In genomic region chr4:6710282-6710681, GRCh38 we compare ENCODE assay signal across 8 cellular contexts. TPM values are rescaled to one million over a fixed set of nuclear protein-coding genes. Genes with fewer than 3 reads are reported as not detected.
DNase-seq lines count a peak whose midpoint lies in the region; ATAC-seq, FAIRE-seq and TF ChIP-seq lines count a peak whose summit lies in the region.

No MANE protein-coding gene starts in this region.

- no peak overlapping the region for H2BK5ac ChIP-seq in H1 (ENCODE audit: low read depth, low read length)

- TF ChIP-seq RAD21 in H1 (IDR thresholded peaks at IDR 0.05 in 1 of 2, conservative IDR thresholded peaks at IDR 0.05 in 1 of 2; ENCODE audit: low read depth in 2 of 2, low read length in 2 of 2) = no peak

- no peaks in the 10 kb centered on the region; the same call in 1 of the 2 replicates for H3K36me3 ChIP-seq in MM.1S (replicated peaks; ENCODE audit: insufficient read depth, low read length)
- peaks cover 0 to 17% (median 0%) of the 10 kb centered on the region in 4 experiments; a peak in 2 of 8 replicates for H3K36me3 ChIP-seq in H1 (ENCODE audit: control insufficient read depth in 2 of 4, insufficient read depth in 4 of 4, low read length in 3 of 4)

- CTCF ChIA-PET in GM10248 (lab: Yijun Ruan, JAX) = interaction anchor here (0.9 to 2.9 kb wide), 4 partner anchors 10 to 392 kb away, joined by 3 to 12 read pairs (median 6); no protein-coding TSS in a partner anchor
- CTCF ChIA-PET in H1 (lab: Charles Lee; ENCODE audit: partially characterized antibody) = interaction anchor here (1.0 to 1.7 kb wide), 3 partner anchors 16 to 163 kb away, joined by 3 to 6 read pairs (median 4); partner anchors contain the start of gene S100P

- peak overlapping the region; percentile 12; the same call in 1 of the 2 replicates for H3K9ac ChIP-seq in MM.1S (ENCODE audit: low read length)
- peak overlapping the region in 3 of 4 experiments; percentile 4 to 81 (median 9); a peak in 3 of 7 replicates for H3K9ac ChIP-seq in H1 (replicated peaks in 1 of 4; ENCODE audit: extremely low read depth in 1 of 4, low read depth in 3 of 4, low read length in 3 of 4)

- no peak overlapping the region for H2BK15ac ChIP-seq in H1 (ENCODE audit: low read length)

- H3K14ac ChIP-seq in H1 (ENCODE audit: insufficient read length) = no peak overlapping the region

- POLR2A ChIA-PET in GM10248 (lab: Yijun Ruan, JAX) = interaction anchor here (1.1 kb wide), 1 partner anchor 36 kb away, joined by 3 read pairs; no protein-coding TSS in a partner anchor
- POLR2A ChIA-PET in H1 (lab: Charles Lee; ENCODE audit: partially characterized antibody) = interaction anchor here (0.7 to 1.3 kb wide), 3 partner anchors 22 to 580 kb away, joined by 3 read pairs; a partner anchor contains a TSS

- no peak overlapping the region for H3K4ac ChIP-seq in H1 (replicated peaks; ENCODE audit: insufficient read length, low read depth, low read length)

- H3K4me2 ChIP-seq in MM.1S (ENCODE audit: low read depth, low read length) = peak overlapping the region; percentile 82
- peak overlapping the region; percentile 96 to 97 for H3K4me2 ChIP-seq in H1 (ENCODE audit: insufficient read depth in 1 of 2, low read depth in 2 of 2, low read length in 2 of 2)

- WGBS in H1 (ENCODE audit: extremely low coverage in 1 of 2, insufficient coverage in 1 of 2, insufficient read length in 1 of 2, insufficient replicate concordance in 2 of 2, low coverage in 1 of 2, low lambda C conversion rate in 2 of 2, missing lambda C conversion rate in 1 of 2), 2 experiments = 16% methylated on average over 6 of the region's 6 CpGs; no CpG with 5 or more reads in 1 of the 2 experiments

- H3K4me1 ChIP-seq in MM.1S (ENCODE audit: low read length) (peaks cover 13% of the 10 kb centered on the region; the same call in 1 of the 2 replicates), H1 (replicated peaks in 1 of 4; ENCODE audit: control insufficient read depth in 3 of 4, insufficient read depth in 4 of 4, low read length in 3 of 4) (peaks cover 0 to 18% (median 5%) of the 10 kb centered on the region in 4 experiments; a peak in 5 of 7 replicates)

- FAIRE-seq in H1 (lab: Jason Lieb, UNC) = no peak

- no peak overlapping the region; the same call in 1 of the 2 replicates for H2AK5ac ChIP-seq in H1 (ENCODE audit: low read depth, low read length)

- H3K27me3 ChIP-seq in MM.1S (replicated peaks; ENCODE audit: insufficient read depth, low read length) (peaks cover 31% of the 10 kb centered on the region), H1 (replicated peaks in 1 of 4; ENCODE audit: control insufficient read depth in 3 of 4, extremely low read depth in 1 of 4, insufficient read depth in 3 of 4, low read length in 3 of 4) (no peaks in the 10 kb centered on the region; a peak in 3 of 7 replicates)

- DNase-seq in GM10248 (ENCODE audit: extremely low spot score) = peak; percentile 10
- no peak for DNase-seq in MM.1S
- no peak for DNase-seq in H1 (ENCODE audit: low read depth in 1 of 2, low spot score in 2 of 2)
- no peak for DNase-seq in omental fat pad (ENCODE audit: low spot score)
- DNase-seq in NCI-H446 treated with DMSO at 0.1 percent for 48 hours (lab: John Stamatoyannopoulos, UW) = no peak
- DNase-seq in anterior cingulate cortex (lab: John Stamatoyannopoulos, UW) = no peak
- no peak for DNase-seq in hypothalamus (lab: John Stamatoyannopoulos, UW)
- DNase-seq in AG08395 (ENCODE audit: low spot score) = no peak

- no peaks in the 10 kb centered on the region for H3K9me2 ChIP-seq in MM.1S (replicated peaks; ENCODE audit: insufficient read depth, low read length)

- no peak overlapping the region for H3K23ac ChIP-seq in H1 (ENCODE audit: insufficient read length)

- no peak for TF ChIP-seq POLR2A in H1 (IDR thresholded peaks at IDR 0.05; ENCODE audit: control extremely low read depth in 1 of 2, low read depth in 2 of 2, low read length in 2 of 2)

- H2AFZ ChIP-seq in MM.1S (ENCODE audit: low read length) = peak overlapping the region; percentile 98
- peak overlapping the region; percentile 90 for H2AFZ ChIP-seq in H1 (ENCODE audit: low read length)

- H3K27ac ChIP-seq in MM.1S (ENCODE audit: low read length) (no peak overlapping the region), H1 (ENCODE audit: low read depth, low read length) (no peak overlapping the region)

- H4K8ac ChIP-seq in H1 (ENCODE audit: extremely low read depth, insufficient read depth, low read length) = no peak overlapping the region

- H3K79me2 ChIP-seq in MM.1S (ENCODE audit: low read length) (peaks cover 27% of the 10 kb centered on the region), H1 (ENCODE audit: control insufficient read depth in 1 of 2, insufficient read depth in 2 of 2, low read length in 2 of 2) (peaks cover 24 to 43% of the 10 kb centered on the region in 2 experiments)

- H2BK12ac ChIP-seq in H1 (ENCODE audit: low read depth, low read length) = no peak overlapping the region

- H4K91ac ChIP-seq in H1 (replicated peaks; ENCODE audit: insufficient read length, low read length) = peak overlapping the region; percentile 44

- peak overlapping the region; percentile 18 for H4K5ac ChIP-seq in H1 (ENCODE audit: insufficient read length, low read depth, low read length)

- H3K79me1 ChIP-seq in H1 (ENCODE audit: low read depth, low read length) = peaks cover 9% of the 10 kb centered on the region

- H3K18ac ChIP-seq in H1 (ENCODE audit: extremely low read depth, low read length) = no peak overlapping the region

- TF ChIP-seq EP300 in H1 (IDR thresholded peaks at IDR 0.05; ENCODE audit: borderline replicate concordance in 1 of 2, low read depth in 2 of 2, low read length in 2 of 2) = no peak

- no peak for TF ChIP-seq CTCF in GM10248 (IDR thresholded peaks at IDR 0.05; ENCODE audit: control extremely low read depth, extremely low read depth, low read depth, missing control alignments)
- TF ChIP-seq CTCF in MM.1S (IDR thresholded peaks at IDR 0.05; ENCODE audit: low read length) = no peak
- no peak for TF ChIP-seq CTCF in H1 (IDR thresholded peaks at IDR 0.05; ENCODE audit: control extremely low read depth in 1 of 3, insufficient read depth in 1 of 3, low read depth in 1 of 3, low read length in 3 of 3)
- TF ChIP-seq CTCF in omental fat pad (IDR thresholded peaks at IDR 0.05) = no peak

- H2BK20ac ChIP-seq in H1 (ENCODE audit: low read length) = no peak overlapping the region

- H3F3A ChIP-seq in MM.1S (ENCODE audit: insufficient read depth, low read length) = peaks cover 4% of the 10 kb centered on the region; the same call in 1 of the 2 replicates

- peak overlapping the region; percentile 85 for H3K4me3 ChIP-seq in MM.1S (ENCODE audit: low read length)
- H3K4me3 ChIP-seq in H1 (ENCODE audit: extremely low read depth in 1 of 4, insufficient read depth in 2 of 4, low read depth in 3 of 4, low read length in 4 of 4) = peak overlapping the region; percentile 87 to 98 (median 90)

- H3K56ac ChIP-seq in H1 (replicated peaks; ENCODE audit: insufficient read length, low read depth, low read length) = no peak overlapping the region

- ATAC-seq in omental fat pad (ENCODE audit: low FRiP score) = peak; percentile 6

- no peak overlapping the region for H2BK120ac ChIP-seq in H1 (replicated peaks; ENCODE audit: low read depth, low read length)

- H4K20me1 ChIP-seq in MM.1S (ENCODE audit: insufficient read depth, low read length) (no peaks in the 10 kb centered on the region), H1 (replicated peaks in 1 of 2; ENCODE audit: control insufficient read depth in 1 of 2, insufficient read depth in 2 of 2, low read length in 2 of 2) (peaks cover 0 to 7% of the 10 kb centered on the region in 2 experiments)

- H3K9me3 ChIP-seq in MM.1S (replicated peaks; ENCODE audit: insufficient read depth, low read length) = 0 out of 2 replicates have a peak, but pooled peaks cover 5% of the 10 kb centered on the region
- no peaks in the 10 kb centered on the region for H3K9me3 ChIP-seq in H1 (ENCODE audit: insufficient read depth in 2 of 2, low read depth in 1 of 2, low read length in 1 of 2)

- H3K23me2 ChIP-seq in H1 (ENCODE audit: low read depth, low read length) = peaks cover 14% of the 10 kb centered on the region

TF ChIP-seq in H1, 55 proteins besides CTCF, POLR2A, EP300 and RAD21 (continues in another document):
- TF ChIP-seq SUZ12 (IDR thresholded peaks at IDR 0.05; ENCODE audit: low read length) = no peak
- TF ChIP-seq POLR2AphosphoS5 (IDR thresholded peaks at IDR 0.05; ENCODE audit: low read depth, low read length) = no peak

RNA-seq across cellular contexts. Expression of gene MRFAP1L1, which starts 0.6 kb away (rescaled TPM):
- total RNA-seq in H1 (2021; fragmentation: NEBNext Ultra II Directional; extraction: Animal tissue kit (Norgen Biotek cat#: 25700)) = 54.3 TPM in 2 replicates
- polyA plus RNA-seq in H1 (2011; rRNA removed) = 21.3 and 26.8 TPM in 2 replicates
- polyA plus RNA-seq in H1 (2011; cell fraction: cytosol; rRNA removed) = 74.6 TPM
- polyA plus RNA-seq in H1 (2011; cell fraction: nucleus; rRNA removed) = 16.7 TPM
- 53.6 to 74.9 TPM (median 57.3 TPM) in 4 replicates for polyA plus RNA-seq in H1 (2012, experiment 1 of 2)
- polyA plus RNA-seq in H1 (2012, experiment 2 of 2) = 9.4 TPM
- polyA plus RNA-seq in H1 (2013, experiment 1 of 2) = 38.8 TPM
- polyA plus RNA-seq in H1 (2013, experiment 2 of 2) = 41.0 TPM
- polyA minus RNA-seq in H1 (2011; rRNA and poly(A)+ RNA removed) = 9.8 and 12.3 TPM in 2 replicates
- 15.9 TPM for polyA minus RNA-seq in H1 (2011; cell fraction: cytosol; rRNA and poly(A)+ RNA removed)
- 11.4 TPM for polyA minus RNA-seq in H1 (2011; cell fraction: nucleus; rRNA and poly(A)+ RNA removed)
- total RNA-seq in omental fat pad = 10 to 100 TPM; 42.7 to 56.3 (median 45.9) TPM

RNA-seq across cellular contexts. Expression of gene BLOC1S4, which starts 5.7 kb away (rescaled TPM):
- 19.1 and 20.5 TPM in 2 replicates for total RNA-seq in H1 (2021; fragmentation: NEBNext Ultra II Directional; extraction: Animal tissue kit (Norgen Biotek cat#: 25700))
- 26.6 and 27.8 TPM in 2 replicates for polyA plus RNA-seq in H1 (2011; rRNA removed)
- 29.7 TPM for polyA plus RNA-seq in H1 (2011; cell fraction: cytosol; rRNA removed)
- polyA plus RNA-seq in H1 (2011; cell fraction: nucleus; rRNA removed) = 12.4 TPM
- 13.3 to 16.7 TPM (median 16.1 TPM) in 4 replicates for polyA plus RNA-seq in H1 (2012, experiment 1 of 2)
- 17.3 TPM for polyA plus RNA-seq in H1 (2012, experiment 2 of 2)
- polyA plus RNA-seq in H1 (2013, experiment 1 of 2) = 16.3 TPM
- polyA plus RNA-seq in H1 (2013, experiment 2 of 2) = 15.6 TPM
- polyA minus RNA-seq in H1 (2011; rRNA and poly(A)+ RNA removed) = 4.3 and 5.2 TPM in 2 replicates
- 11.3 TPM for polyA minus RNA-seq in H1 (2011; cell fraction: cytosol; rRNA and poly(A)+ RNA removed)
- 9.9 TPM for polyA minus RNA-seq in H1 (2011; cell fraction: nucleus; rRNA and poly(A)+ RNA removed)
- 10 to 100 TPM; 12.3 to 23.3 (median 13.9) TPM for total RNA-seq in omental fat pad

RNA-seq across cellular contexts. Expression of gene S100P, which starts 16.6 kb away (rescaled TPM):
- total RNA-seq in H1 (2021; fragmentation: NEBNext Ultra II Directional; extraction: Animal tissue kit (Norgen Biotek cat#: 25700)) = not detected in 2 replicates
- not detected in 2 replicates for polyA plus RNA-seq in H1 (2011; rRNA removed)
- polyA plus RNA-seq in H1 (2011; cell fraction: cytosol; rRNA removed) = not detected
- polyA plus RNA-seq in H1 (2011; cell fraction: nucleus; rRNA removed) = 0.14 TPM
- polyA plus RNA-seq in H1 (2012, experiment 1 of 2) = 0.58 TPM in 1 of 4 replicates, not detected in the others
- polyA plus RNA-seq in H1 (2012, experiment 2 of 2) = not detected
- not detected for polyA plus RNA-seq in H1 (2013, experiment 1 of 2)
- not detected for polyA plus RNA-seq in H1 (2013, experiment 2 of 2)
- polyA minus RNA-seq in H1 (2011; rRNA and poly(A)+ RNA removed) = not detected in 2 replicates
- 12.6 TPM for polyA minus RNA-seq in H1 (2011; cell fraction: cytosol; rRNA and poly(A)+ RNA removed)
- polyA minus RNA-seq in H1 (2011; cell fraction: nucleus; rRNA and poly(A)+ RNA removed) = 5.8 TPM
- total RNA-seq in omental fat pad = 10 to 100 TPM in 1 of 4 donors, 1 to 10 TPM in 1, under 1 TPM in 1, not detected in 1; 0.60 to 10.9 (median 1.1) TPM
